In the genomic region with DNA sequence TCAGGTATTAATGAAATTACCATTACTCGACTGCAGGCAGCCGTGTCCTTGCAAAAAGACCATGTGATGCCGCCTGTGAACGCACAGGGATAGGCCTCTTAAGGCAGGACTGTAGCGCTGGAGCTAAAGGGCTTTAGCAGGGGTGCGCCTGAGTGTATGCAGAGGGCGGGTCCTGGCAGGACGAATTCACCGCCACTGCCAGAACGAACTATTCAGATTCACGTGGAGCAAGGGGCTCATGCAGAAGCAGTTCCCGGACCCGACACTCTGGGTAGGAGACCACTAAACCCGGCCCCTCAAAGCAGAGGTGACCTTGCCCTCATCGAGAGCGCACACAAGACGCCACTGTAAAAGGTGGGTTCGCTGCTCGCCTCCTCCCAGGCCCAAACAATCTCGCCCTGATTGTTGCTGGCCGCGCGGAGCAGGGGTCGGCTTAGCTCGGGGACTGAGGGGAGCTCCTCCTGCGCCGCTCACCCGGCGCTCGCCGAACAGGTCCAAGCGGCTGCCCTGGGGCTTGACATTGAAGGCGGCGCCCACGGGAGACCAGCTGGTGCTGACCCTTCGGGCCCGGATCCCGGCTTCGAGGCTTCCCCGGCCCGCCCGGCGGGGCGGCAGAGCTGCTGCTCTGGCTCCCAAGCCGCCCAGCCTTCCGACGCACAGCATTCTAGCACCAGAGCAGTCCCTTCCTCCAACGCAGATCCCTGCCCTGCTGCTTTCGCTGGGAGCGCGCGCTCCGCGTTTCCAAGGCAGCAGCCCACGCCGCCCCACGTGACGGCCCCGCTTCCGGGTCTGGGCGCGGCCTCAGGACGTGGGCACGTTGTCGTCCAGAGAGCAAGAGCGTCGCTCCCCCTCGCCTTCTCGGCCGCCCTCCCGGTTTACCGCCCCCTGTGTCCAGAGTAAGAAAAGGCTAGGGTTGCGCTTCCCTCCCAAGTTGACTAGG, we compare ENCODE assay signal across 8 cellular contexts. TPM values are rescaled to one million over a fixed set of nuclear protein-coding genes. Genes with fewer than 3 reads are reported as not detected.
A peak's percentile ranks its signal among the peaks of the same experiment; 100 is the strongest.
DNase-seq lines count a peak whose midpoint lies in the region; TF ChIP-seq lines count a peak whose summit lies in the region.

A gene (minus strand): TSS at position 743 of the 940 bp plus-strand sequence. CDS start 80 bp downstream, at position 663.

- no peak for TF ChIP-seq CTCF in subcutaneous adipose tissue (IDR thresholded peaks at IDR 0.05; ENCODE audit: low read depth)

- H3K14ac ChIP-seq in neuronal stem cell (ENCODE audit: low read length) = no peak within 1 kb of the TSS

- H3K4me3 ChIP-seq in HAP-1 (peak within 1 kb of the TSS; percentile 87), MG63 (peak within 1 kb of the TSS; percentile 94), SJSA1 (peak within 1 kb of the TSS; percentile 79), neuronal stem cell (ENCODE audit: low read length in 2 of 2) (peak within 1 kb of the TSS; percentile 90 to 95)

- H2BK120ac ChIP-seq in neuronal stem cell (ENCODE audit: low read depth, low read length) = no peak within 1 kb of the TSS

- no CpG with 5 or more reads among the region's 73 CpGs for WGBS in neuronal stem cell (ENCODE audit: extremely low coverage in 2 of 2, insufficient read length in 2 of 2, insufficient replicate concordance in 1 of 2), 2 donors

- no peak within 1 kb of the TSS for H2BK12ac ChIP-seq in neuronal stem cell (ENCODE audit: low read length)

- peak within 1 kb of the TSS; percentile 89 for H3K4me2 ChIP-seq in neuronal stem cell (ENCODE audit: insufficient read depth, low read length, poor library complexity, severe bottlenecking)

- peak within 1 kb of the TSS; percentile 37 for H3K23ac ChIP-seq in neuronal stem cell (ENCODE audit: low read depth, low read length, poor library complexity)

- H2BK5ac ChIP-seq in neuronal stem cell (ENCODE audit: low read length) = no peak within 1 kb of the TSS

- no peaks in the 10 kb centered on the region for H3K9me3 ChIP-seq in HAP-1
- H3K9me3 ChIP-seq in MG63 = no peaks in the 10 kb centered on the region
- H3K9me3 ChIP-seq in SJSA1 (replicated peaks) = no peaks in the 10 kb centered on the region
- no peaks in the 10 kb centered on the region for H3K9me3 ChIP-seq in neuronal stem cell (replicated peaks in 1 of 2; ENCODE audit: control insufficient read depth in 2 of 2, insufficient read depth in 1 of 2, low read depth in 1 of 2, low read length in 2 of 2)

- peak within 1 kb of the TSS; percentile 41 for H3K18ac ChIP-seq in neuronal stem cell (ENCODE audit: low read length)

- H3K36me3 ChIP-seq in HAP-1 (replicated peaks) = peaks cover 6% of the 10 kb centered on the region; the same call in 1 of the 2 replicates
- peaks cover 12% of the 10 kb centered on the region for H3K36me3 ChIP-seq in MG63
- peaks cover 7% of the 10 kb centered on the region; the same call in 1 of the 2 replicates for H3K36me3 ChIP-seq in SJSA1
- H3K36me3 ChIP-seq in neuronal stem cell (replicated peaks in 1 of 2; ENCODE audit: control insufficient read depth in 2 of 2, insufficient read depth in 2 of 2, low read length in 2 of 2) = peaks cover 4 to 8% of the 10 kb centered on the region in 2 donors

- H4K8ac ChIP-seq in neuronal stem cell (ENCODE audit: low read depth, low read length) = no peak within 1 kb of the TSS

- peak within 1 kb of the TSS; percentile 94 for H2AFZ ChIP-seq in neuronal stem cell (ENCODE audit: low read length)

- peak within 1 kb of the TSS; percentile 88 for H3K9ac ChIP-seq in neuronal stem cell (ENCODE audit: low read depth, low read length, poor library complexity)

- in situ Hi-C loops in HAP-1 (cut with MboI; ENCODE audit: low sequenced_read_pairs) = loop anchor here (25.0 kb wide), 1 partner anchor 527 kb away; no protein-coding TSS in a partner anchor

- H3K4me1 ChIP-seq in HAP-1 = peaks cover 13% of the 10 kb centered on the region
- no peaks in the 10 kb centered on the region for H3K4me1 ChIP-seq in SJSA1 (replicated peaks)
- H3K4me1 ChIP-seq in neuronal stem cell (ENCODE audit: control insufficient read depth in 2 of 2, insufficient read depth in 1 of 2, low read depth in 1 of 2, low read length in 2 of 2) = peaks cover 0 to 3% of the 10 kb centered on the region in 2 donors

- H4K91ac ChIP-seq in neuronal stem cell (ENCODE audit: low read depth, low read length, poor library complexity) = no peak within 1 kb of the TSS

- H3K79me1 ChIP-seq in neuronal stem cell (ENCODE audit: low read depth, low read length) = no peaks in the 10 kb centered on the region

- no peak within 1 kb of the TSS for H3K4ac ChIP-seq in neuronal stem cell (ENCODE audit: low read length)

- peak; percentile 97 for DNase-seq in GM03348 (ENCODE audit: low spot score)
- DNase-seq in HAP-1 (ENCODE audit: low spot score in 2 of 2) = peak; percentile 88 to 94
- DNase-seq in MG63 = peak; percentile 95
- DNase-seq in SJSA1 (ENCODE audit: low read depth in 1 of 2, low spot score in 2 of 2) = peak; percentile 83 to 85
- DNase-seq in activated naive CD4-positive, alpha-beta T cell treated with Interleukin-2 at 50 U/mL for 16 hours = peak; percentile 93
- peak; percentile 97 for DNase-seq in foreskin melanocyte
- peak; percentile 90 for DNase-seq in neuronal stem cell (ENCODE audit: low spot score)

- H2AK5ac ChIP-seq in neuronal stem cell (ENCODE audit: low read depth, low read length) = no peak within 1 kb of the TSS

- H3K27ac ChIP-seq in SJSA1 (peak within 1 kb of the TSS; percentile 17), neuronal stem cell (replicated peaks; ENCODE audit: low read length) (peak within 1 kb of the TSS; percentile 33)

- H2BK15ac ChIP-seq in neuronal stem cell (ENCODE audit: low read length) = no peak within 1 kb of the TSS

- H3K27me3 ChIP-seq in HAP-1 (ENCODE audit: low read depth) = no peaks in the 10 kb centered on the region
- H3K27me3 ChIP-seq in MG63 = no peaks in the 10 kb centered on the region
- no peaks in the 10 kb centered on the region for H3K27me3 ChIP-seq in SJSA1 (replicated peaks)
- no peaks in the 10 kb centered on the region for H3K27me3 ChIP-seq in neuronal stem cell (ENCODE audit: control insufficient read depth in 3 of 3, insufficient read depth in 3 of 3, low read depth in 1 of 3, low read length in 3 of 3)

RNA-seq across cellular contexts. Expression of the gene that starts here (rescaled TPM):
- total RNA-seq in MG63 (2014; rRNA removed; shearing (Covaris generic); ENCODE audit: low replicate concordance) = 19.3 and 25.0 TPM in 2 replicates
- 6.1 and 7.1 TPM in 2 replicates for total RNA-seq in SJSA1 (2014; rRNA removed; shearing (Covaris generic))
- 10.3 TPM for polyA plus RNA-seq in neuronal stem cell (2013, experiment 1 of 2)
- 9.3 TPM for polyA plus RNA-seq in neuronal stem cell (2013, experiment 2 of 2)
- 10 to 100 TPM in 3 of 4 donors, 1 to 10 TPM in 1; 9.2 to 21.4 (median 18.3) TPM for total RNA-seq in subcutaneous adipose tissue

Comparison
In these comparisons a context has a peak if more than half of its experiments do, and no peak if none do; other contexts are left out.
1. Peak in every context shown above with its lines: DNase-seq, H3K4me3 ChIP-seq and H3K27ac ChIP-seq.